ENCODE assay signal across 8 cellular contexts in genomic region chr4:156475322-156475721, GRCh38.
DNase-seq lines count a peak whose midpoint lies in the region; ATAC-seq, FAIRE-seq and TF ChIP-seq lines count a peak whose summit lies in the region.

No MANE protein-coding gene starts in this region.

- TF ChIP-seq POLR2A in GM12892 (IDR thresholded peaks at IDR 0.05; ENCODE audit: low read depth, low read length) = no peak

- no peak for ATAC-seq in stimulated activated naive CD8-positive, alpha-beta T cell treated with anti-CD3 and anti-CD28 coated beads, Interleukin-15, Interleukin-2, amounts not matched to agents 100 U/mL and 50 U/mL, for 24 hours
- ATAC-seq in GM18519 (IDR thresholded peaks at IDR 0.05; ENCODE audit: low FRiP score, unreplicated experiment) = no peak

- peak; percentile 6 for DNase-seq in GM20000 (ENCODE audit: low spot score)
- peak; percentile 2 for DNase-seq in NCI-H2196 (lab: John Stamatoyannopoulos, UW; ENCODE audit: unreplicated experiment)
- DNase-seq in choroid plexus epithelial cell (ENCODE audit: low read depth) = peak; percentile 89
- peak; percentile 39 for DNase-seq in medulla oblongata (ENCODE audit: extremely low spot score)
- no peak for DNase-seq in stimulated activated naive CD8-positive, alpha-beta T cell treated with anti-CD3 and anti-CD28 coated beads, Interleukin-15, Interleukin-2, amounts not matched to agents 100 U/mL and 50 U/mL, for 24 hours
- no peak for DNase-seq in activated T-cell treated with anti-CD3 and anti-CD28 coated beads, Interleukin-2, amount 50 U/mL, for 48 hours
- DNase-seq in GM12892 (ENCODE audit: insufficient read length) = no peak

- no peak overlapping the region for H3K4me3 ChIP-seq in choroid plexus epithelial cell (ENCODE audit: low read depth, low read length)

- TF ChIP-seq CTCF in GM20000 (IDR thresholded peaks at IDR 0.05; ENCODE audit: extremely low read depth, missing control alignments) (no peak), choroid plexus epithelial cell (conservative IDR thresholded peaks at IDR 0.05; ENCODE audit: low read depth, low read length) (peak; percentile 69)

- FAIRE-seq in GM12892 (lab: Jason Lieb, UNC) = no peak

Comparison
In these comparisons a context has a peak if more than half of its experiments do, and no peak if none do; other contexts are left out.
1. DNase-seq: peak in GM20000 (single experiment), NCI-H2196 (single experiment), choroid plexus epithelial cell (single experiment) and medulla oblongata (single experiment); none in stimulated activated naive CD8-positive, alpha-beta T cell treated with anti-CD3 and anti-CD28 coated beads, Interleukin-15, Interleukin-2, amounts not matched to agents 100 U/mL and 50 U/mL, for 24 hours (single experiment), activated T-cell treated with anti-CD3 and anti-CD28 coated beads, Interleukin-2, amount 50 U/mL, for 48 hours (0 of 2) and GM12892 (single experiment).